Comparison of ENCODE assay signal across 36 cellular contexts in the genomic region with DNA sequence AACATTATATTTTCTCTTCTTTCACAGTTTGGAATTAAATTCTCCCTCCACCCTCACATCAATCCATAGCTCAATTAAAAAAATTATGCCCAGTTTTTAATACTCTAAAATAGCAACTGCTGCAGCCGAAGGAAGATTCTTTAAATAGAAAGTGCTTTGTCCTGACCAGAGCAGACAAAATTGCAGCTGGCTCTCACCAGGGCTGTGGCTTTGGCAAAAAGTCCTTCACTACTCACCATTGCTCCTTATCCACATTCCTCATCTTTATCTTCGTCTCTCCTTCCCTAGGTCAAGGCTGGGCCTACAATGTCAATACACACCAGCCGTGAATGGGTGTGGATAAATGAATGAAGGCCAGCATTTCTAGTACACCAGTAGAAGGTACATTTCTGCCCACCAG.
"Had no signal": no experiment of that assay in that cellular context is flagged by ENCODE, and none has a peak within 500 bp of the region (broad histone marks: within the 10 kb centered on the region; RNA-seq: fewer than 3 reads in every experiment).

No MANE protein-coding gene starts in this region.

- H3K27ac Mint-ChIP-seq: activated B cell treated with CpG ODN at 0.5 μM for 24 hours; activated CD4-positive, alpha-beta memory T cell treated with anti-CD3 and anti-CD28 coated beads for 36 hours; activated CD8-positive, alpha-beta memory T cell treated with anti-CD3 and anti-CD28 coated beads, Interleukin-2, amount 10 ng/mL, durations not matched to agents 7 days and 5 days; activated naive CD4-positive, alpha-beta T cell treated with anti-CD3 and anti-CD28 coated beads, Interleukin-2, amount 50 U/mL, for 24 hours; activated naive CD8-positive, alpha-beta T cell treated with anti-CD3 and anti-CD28 coated beads, Interleukin-2, amount 10 ng/mL, durations not matched to agents 7 days and 5 days; activated T-helper 2 cell treated with anti-CD3 and anti-CD28 coated beads, Interferon-gamma antibody, Interleukin-2, Interleukin-4, amounts not matched to agents 10 μg/mL and 5 μg/mL and 100 μg/mL, durations not matched to agents 14 hours and 24 hours and 36 hours; IgD-negative memory B cell had no signal

- H3K4me3 Mint-ChIP-seq: activated B cell treated with CpG ODN at 0.5 μM for 24 hours; activated CD4-positive, alpha-beta memory T cell treated with anti-CD3 and anti-CD28 coated beads for 36 hours; activated CD8-positive, alpha-beta memory T cell treated with anti-CD3 and anti-CD28 coated beads, Interleukin-2, amount 10 ng/mL, durations not matched to agents 7 days and 5 days; activated naive CD4-positive, alpha-beta T cell treated with anti-CD3 and anti-CD28 coated beads, Interleukin-2, amount 50 U/mL, for 24 hours; activated naive CD8-positive, alpha-beta T cell treated with anti-CD3 and anti-CD28 coated beads, Interleukin-2, amount 10 ng/mL, durations not matched to agents 7 days and 5 days; IgD-negative memory B cell had no signal

- H3K27ac ChIP-seq: ascending aorta, PC-9, RWPE1, VCaP had no signal

- ATAC-seq: activated CD8-positive, alpha-beta memory T cell treated with anti-CD3 and anti-CD28 coated beads, Interleukin-2, amount 10 ng/mL, durations not matched to agents 7 days and 5 days; HepG2 had no signal

- H3K9me3 ChIP-seq: ascending aorta had no signal

- H3K36me3 ChIP-seq: ascending aorta had no signal

- H3K27me3 ChIP-seq: ascending aorta had no signal

- H3K27me3 Mint-ChIP-seq: activated B cell treated with CpG ODN at 0.5 μM for 24 hours; activated CD4-positive, alpha-beta memory T cell treated with anti-CD3 and anti-CD28 coated beads for 36 hours; activated CD8-positive, alpha-beta memory T cell treated with anti-CD3 and anti-CD28 coated beads, Interleukin-2, amount 10 ng/mL, durations not matched to agents 7 days and 5 days; activated naive CD4-positive, alpha-beta T cell treated with anti-CD3 and anti-CD28 coated beads, Interleukin-2, amount 50 U/mL, for 24 hours; activated naive CD8-positive, alpha-beta T cell treated with anti-CD3 and anti-CD28 coated beads, Interleukin-2, amount 10 ng/mL, durations not matched to agents 7 days and 5 days had no signal

- H3K9me3 Mint-ChIP-seq: activated B cell treated with CpG ODN at 0.5 μM for 24 hours; activated CD4-positive, alpha-beta memory T cell treated with anti-CD3 and anti-CD28 coated beads for 36 hours; activated naive CD8-positive, alpha-beta T cell treated with anti-CD3 and anti-CD28 coated beads, Interleukin-2, amount 10 ng/mL, durations not matched to agents 7 days and 5 days; activated T-helper 2 cell treated with anti-CD3 and anti-CD28 coated beads, Interferon-gamma antibody, Interleukin-2, Interleukin-4, amounts not matched to agents 10 μg/mL and 5 μg/mL and 100 μg/mL, durations not matched to agents 14 hours and 24 hours and 36 hours had no signal

- H3K4me1 Mint-ChIP-seq: activated B cell treated with CpG ODN at 0.5 μM for 24 hours; activated CD8-positive, alpha-beta memory T cell treated with anti-CD3 and anti-CD28 coated beads, Interleukin-2, amount 10 ng/mL, durations not matched to agents 7 days and 5 days; activated naive CD4-positive, alpha-beta T cell treated with anti-CD3 and anti-CD28 coated beads, Interleukin-2, amount 50 U/mL, for 24 hours; activated naive CD8-positive, alpha-beta T cell treated with anti-CD3 and anti-CD28 coated beads, Interleukin-2, amount 10 ng/mL, durations not matched to agents 7 days and 5 days; IgD-negative memory B cell had no signal

- DNase-seq: activated B cell treated with CpG ODN at 0.5 μM for 24 hours; activated CD4-positive, alpha-beta memory T cell treated with anti-CD3 and anti-CD28 coated beads for 36 hours; activated CD4-positive, alpha-beta T cell treated with anti-CD3 and anti-CD28 coated beads for 4 hours; activated CD4-positive, alpha-beta T cell treated with anti-CD3 and anti-CD28 coated beads, Interleukin-2, amount 50 U/mL, for 1 hour; activated CD4-positive, CD25-positive, alpha-beta regulatory T cell treated with anti-CD3 and anti-CD28 coated beads, Interleukin-2, amount 50 U/mL, for 72 hours; activated CD8-positive, alpha-beta memory T cell treated with anti-CD3 and anti-CD28 coated beads for 24 hours; activated CD8-positive, alpha-beta memory T cell treated with anti-CD3 and anti-CD28 coated beads, Interleukin-2, amount 10 ng/mL, durations not matched to agents 7 days and 5 days; activated CD8-positive, alpha-beta memory T cell treated with anti-CD3 and anti-CD28 coated beads, Interleukin-2, amount 50 U/mL, for 48 hours; activated gamma-delta T cell; activated naive CD4-positive, alpha-beta T cell treated with Interleukin-2 at 50 U/mL for 16 hours; activated naive CD8-positive, alpha-beta T cell treated with anti-CD3 and anti-CD28 coated beads, Interleukin-2, amount 10 ng/mL, durations not matched to agents 7 days and 5 days; amygdala; Karpas-422; KBM-7; NCI-H1105; NCI-H1417 treated with DMSO at 0.1 percent for 48 hours; NCI-H1694; NCI-H1930; NCI-H2081 treated with DMSO at 0.1 percent for 48 hours; NCI-H345; NCI-H524 treated with DMSO at 0.1 percent for 48 hours; NCI-H748 treated with DMSO at 0.1 percent for 48 hours; NK-92 treated with Interleukin-12 subunit alpha and Interleukin-12 subunit beta, amount 100 ng/mL, for 24 hours; PC-9; SHP77; SW 1271; T-helper 1 cell; T-helper 2 cell; T-helper 9 cell had no signal

- H3K4me2 ChIP-seq: PC-9 had no signal

- H3K36me3 Mint-ChIP-seq: activated CD4-positive, alpha-beta memory T cell treated with anti-CD3 and anti-CD28 coated beads for 36 hours; activated CD8-positive, alpha-beta memory T cell treated with anti-CD3 and anti-CD28 coated beads, Interleukin-2, amount 10 ng/mL, durations not matched to agents 7 days and 5 days; activated naive CD4-positive, alpha-beta T cell treated with anti-CD3 and anti-CD28 coated beads, Interleukin-2, amount 50 U/mL, for 24 hours; activated naive CD8-positive, alpha-beta T cell treated with anti-CD3 and anti-CD28 coated beads, Interleukin-2, amount 10 ng/mL, durations not matched to agents 7 days and 5 days had no signal

- H3K4me1 ChIP-seq: ascending aorta had no signal

- H3K4me3 ChIP-seq: ascending aorta, PC-9 had no signal
